ENCODE assay signal across 8 cellular contexts in genomic region chr22:20019661-20020532, GRCh38. TPM values are rescaled to one million over a fixed set of nuclear protein-coding genes. Genes with fewer than 3 reads are reported as not detected.
DNase-seq lines count a peak whose midpoint lies in the region; ATAC-seq, FAIRE-seq and TF ChIP-seq lines count a peak whose summit lies in the region.

No MANE protein-coding gene starts in this region.

- H3K4me3 Mint-ChIP-seq in activated CD4-positive, alpha-beta T cell treated with anti-CD3 and anti-CD28 coated beads, Interleukin-2, amount 10 ng/mL, durations not matched to agents 7 days and 5 days: peak overlapping the region; percentile 87
- peak overlapping the region; percentile 83 for H3K4me3 Mint-ChIP-seq in astrocyte (ENCODE audit: unreplicated experiment)
- peak overlapping the region; percentile 95 for H3K4me3 Mint-ChIP-seq in memory B cell

- intact Hi-C loops in thyroid gland (cut with DNase I): loop anchor here (10.0 kb wide), 1 partner anchor 95 kb away; the partner anchor contains the start of genes RANBP1 and TRMT2A

- peak overlapping the region; percentile 95 for H3K27ac Mint-ChIP-seq in activated CD4-positive, alpha-beta T cell treated with anti-CD3 and anti-CD28 coated beads, Interleukin-2, amount 10 ng/mL, durations not matched to agents 7 days and 5 days
- H3K27ac Mint-ChIP-seq in astrocyte (ENCODE audit: unreplicated experiment): no peak overlapping the region
- H3K27ac Mint-ChIP-seq in memory B cell: peak overlapping the region; percentile 86

- FAIRE-seq in astrocyte (lab: Jason Lieb, UNC): no peak

- H3K4me2 ChIP-seq in astrocyte (ENCODE audit: low read length): peak overlapping the region; percentile 93

- H3K79me2 ChIP-seq in astrocyte (ENCODE audit: insufficient read depth, low read length): peaks cover 27% of the 10 kb centered on the region

- TF ChIP-seq POLR2A in thyroid gland (IDR thresholded peaks at IDR 0.05): no peak

- H3K9me3 ChIP-seq in astrocyte (ENCODE audit: insufficient read depth, low read depth, low read length) (no peaks in the 10 kb centered on the region), thyroid gland (no peaks in the 10 kb centered on the region)

- peaks cover 35% of the 10 kb centered on the region for H4K20me1 ChIP-seq in astrocyte (ENCODE audit: insufficient read depth, low read length)

- H3K27ac ChIP-seq in astrocyte (ENCODE audit: low read depth, low read length): no peak overlapping the region
- H3K27ac ChIP-seq in thyroid gland: peak overlapping the region; percentile 72 to 77 (median 73)
- H3K27ac ChIP-seq in brain microvascular endothelial cell: no peak overlapping the region

- in situ Hi-C loops in brain microvascular endothelial cell (cut with HindIII; ENCODE audit: low pct_ligation_motif_present, low sequenced_read_pairs): no loop called here

- H3K27me3 Mint-ChIP-seq in activated CD4-positive, alpha-beta T cell treated with anti-CD3 and anti-CD28 coated beads, Interleukin-2, amount 10 ng/mL, durations not matched to agents 7 days and 5 days: peaks cover 26% of the 10 kb centered on the region
- peaks cover 35% of the 10 kb centered on the region for H3K27me3 Mint-ChIP-seq in astrocyte (ENCODE audit: low read depth, unreplicated experiment)
- no peaks in the 10 kb centered on the region for H3K27me3 Mint-ChIP-seq in memory B cell

- H3K4me1 Mint-ChIP-seq in activated CD4-positive, alpha-beta T cell treated with anti-CD3 and anti-CD28 coated beads, Interleukin-2, amount 10 ng/mL, durations not matched to agents 7 days and 5 days: peaks cover 32% of the 10 kb centered on the region
- H3K4me1 Mint-ChIP-seq in astrocyte (ENCODE audit: low read depth, unreplicated experiment) (peaks cover 2% of the 10 kb centered on the region), memory B cell (peaks cover 29% of the 10 kb centered on the region)

- ATAC-seq in memory B cell (ENCODE audit: low read depth): no peak
- ATAC-seq in GM19463 (IDR thresholded peaks at IDR 0.05; ENCODE audit: unreplicated experiment): no peak

- no peak overlapping the region for H2AFZ ChIP-seq in astrocyte (ENCODE audit: low read depth, low read length)

- POLR2A ChIA-PET in activated CD4-positive, alpha-beta T cell treated with anti-CD3 and anti-CD28 coated beads, Interleukin-2, amount 10 ng/mL, durations not matched to agents 7 days and 5 days (lab: Charles Lee): interaction anchor here (0.7 kb wide), 1 partner anchor 87 kb away, joined by 3 read pairs; no protein-coding TSS in a partner anchor

- no peak for DNase-seq in activated CD4-positive, alpha-beta T cell treated with anti-CD3 and anti-CD28 coated beads, Interleukin-2, amount 10 ng/mL, durations not matched to agents 7 days and 5 days
- no peak for DNase-seq in activated CD4-positive, alpha-beta T cell treated with anti-CD3 and anti-CD28 coated beads, Interleukin-2, amount 50 U/mL, for 48 hours
- DNase-seq in astrocyte (ENCODE audit: low read depth) (no peak), memory B cell (ENCODE audit: low spot score in 2 of 2) (no peak), thyroid gland (no peak), brain microvascular endothelial cell (no peak)
- no peak for DNase-seq in stimulated activated CD4-positive, alpha-beta T cell treated with anti-CD3 and anti-CD28 coated beads, Interleukin-2, amount 100 ng/mL, for 24 hours

- no peak overlapping the region for H3K9ac ChIP-seq in astrocyte (ENCODE audit: low read length)

- TF ChIP-seq CTCF in astrocyte (IDR thresholded peaks at IDR 0.05; ENCODE audit: insufficient read depth, low read depth, low read length): no peak
- TF ChIP-seq CTCF in thyroid gland (IDR thresholded peaks at IDR 0.05): no peak
- no peak for TF ChIP-seq CTCF in brain microvascular endothelial cell (IDR thresholded peaks at IDR 0.05; ENCODE audit: low read depth, low read length, missing control alignments)

- CTCF ChIA-PET in activated CD4-positive, alpha-beta T cell treated with anti-CD3 and anti-CD28 coated beads, Interleukin-2, amount 10 ng/mL, durations not matched to agents 7 days and 5 days (lab: Charles Lee): interaction anchor here (0.7 to 1.9 kb wide), 4 partner anchors 7 to 879 kb away, joined by 3 to 5 read pairs (median 4); no protein-coding TSS in a partner anchor

- H3K9me3 Mint-ChIP-seq in activated CD4-positive, alpha-beta T cell treated with anti-CD3 and anti-CD28 coated beads, Interleukin-2, amount 10 ng/mL, durations not matched to agents 7 days and 5 days: no peaks in the 10 kb centered on the region
- H3K9me3 Mint-ChIP-seq in astrocyte (ENCODE audit: unreplicated experiment): no peaks in the 10 kb centered on the region
- no peaks in the 10 kb centered on the region for H3K9me3 Mint-ChIP-seq in memory B cell

- 81 to 87% methylated on average over 8 of the region's 8 CpGs for WGBS in thyroid gland, 2 donors

- H3K4me1 ChIP-seq in astrocyte (ENCODE audit: insufficient read depth, low read length): peaks cover 20% of the 10 kb centered on the region
- H3K4me1 ChIP-seq in thyroid gland: peaks cover 25 to 42% of the 10 kb centered on the region in 2 donors

- peaks cover 3% of the 10 kb centered on the region for H3K36me3 Mint-ChIP-seq in activated CD4-positive, alpha-beta T cell treated with anti-CD3 and anti-CD28 coated beads, Interleukin-2, amount 10 ng/mL, durations not matched to agents 7 days and 5 days (ENCODE audit: low read depth)
- no peaks in the 10 kb centered on the region for H3K36me3 Mint-ChIP-seq in astrocyte (ENCODE audit: low read depth, unreplicated experiment)
- peaks cover 3% of the 10 kb centered on the region for H3K36me3 Mint-ChIP-seq in memory B cell

- no peak overlapping the region for H3K4me3 ChIP-seq in astrocyte (ENCODE audit: insufficient read depth, low read depth, low read length)
- H3K4me3 ChIP-seq in thyroid gland (replicated peaks in 1 of 3): peak overlapping the region in 1 of 3 donors; percentile 99
- H3K4me3 ChIP-seq in brain microvascular endothelial cell (ENCODE audit: low read depth, low read length): no peak overlapping the region

- H3K36me3 ChIP-seq in astrocyte (ENCODE audit: insufficient read depth, low read length): no peaks in the 10 kb centered on the region
- H3K36me3 ChIP-seq in thyroid gland: no peaks in the 10 kb centered on the region
- H3K36me3 ChIP-seq in brain microvascular endothelial cell (replicated peaks): no peaks in the 10 kb centered on the region

- H3K27me3 ChIP-seq in astrocyte (ENCODE audit: insufficient read depth, low read length) (peaks cover 12% of the 10 kb centered on the region), thyroid gland (no peaks in the 10 kb centered on the region), brain microvascular endothelial cell (replicated peaks) (peaks cover 14% of the 10 kb centered on the region)

RNA-seq across cellular contexts. Expression of gene TANGO2, which starts 1.0 kb away (rescaled TPM):
- 10 to 100 TPM; 36.7 to 39.7 TPM for total RNA-seq in activated CD4-positive, alpha-beta T cell treated with anti-CD3 and anti-CD28 coated beads, Interleukin-2, amount 10 ng/mL, durations not matched to agents 7 days and 5 days
- total RNA-seq in astrocyte (28.0 TPM in 2 replicates), thyroid gland (10 to 100 TPM; 50.3 to 82.7 (median 65.2) TPM)

RNA-seq across cellular contexts. Expression of gene ARVCF, which starts 3.3 kb away (rescaled TPM):
- total RNA-seq in activated CD4-positive, alpha-beta T cell treated with anti-CD3 and anti-CD28 coated beads, Interleukin-2, amount 10 ng/mL, durations not matched to agents 7 days and 5 days: 1 to 10 TPM in 1 of 2 experiments, under 1 TPM in 1; 0.89 to 1.2 TPM
- total RNA-seq in astrocyte: 11.0 and 17.9 TPM in 2 replicates
- total RNA-seq in thyroid gland: 100 to 1,000 TPM in 3 of 4 donors, 10 to 100 TPM in 1; 34.5 to 123 (median 111) TPM

Comparison
In these comparisons a context has a peak if more than half of its experiments do, and no peak if none do; other contexts are left out.
1. H3K27ac ChIP-seq: peak in thyroid gland (3 of 3); none in astrocyte (single experiment) and brain microvascular endothelial cell (single experiment).
2. Peak in every context shown above with its lines, with median percentiles within 50 percentile points of each other: H3K4me3 Mint-ChIP-seq.